Comparison of ENCODE assay signal across 25 cellular contexts in the genomic region with DNA sequence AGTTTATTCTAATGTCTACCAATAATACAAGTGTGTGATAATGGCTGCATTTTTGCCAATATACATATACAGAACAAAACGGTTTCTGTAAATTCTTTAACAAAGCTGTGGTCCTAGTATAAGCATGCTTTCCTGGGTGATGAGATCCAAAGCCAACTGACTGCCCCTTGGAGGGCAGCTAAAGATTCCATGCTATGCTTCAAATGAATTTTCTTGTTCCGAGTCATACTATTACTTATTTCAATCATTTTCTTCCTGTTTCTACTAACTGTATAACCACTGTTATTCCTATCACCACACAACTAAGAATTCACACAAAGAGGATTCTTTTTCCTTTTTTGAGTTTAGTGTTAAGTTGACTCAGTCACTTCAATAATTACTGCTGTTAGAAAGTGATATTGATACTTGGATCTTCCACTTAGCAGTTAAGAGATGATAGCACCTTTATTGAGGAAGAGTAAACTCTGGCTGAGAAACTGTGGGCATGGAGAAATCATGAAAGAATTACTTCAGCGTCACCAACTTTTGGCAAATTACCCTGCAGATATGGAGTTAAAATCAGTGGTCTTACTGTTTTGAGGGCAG.
DNase-seq lines count a peak whose midpoint lies in the region; TF ChIP-seq lines count a peak whose summit lies in the region.
"Had no signal": no experiment of that assay in that cellular context is flagged by ENCODE, and none has a peak within 500 bp of the region (broad histone marks: within the 10 kb centered on the region; RNA-seq: fewer than 3 reads in every experiment).

No MANE protein-coding gene starts in this region.

- no peak overlapping the region for H3K23ac ChIP-seq in mesendoderm (ENCODE audit: low read length)

- H3K18ac ChIP-seq in mesendoderm (ENCODE audit: low read length) = no peak overlapping the region

- no peak overlapping the region for H2BK15ac ChIP-seq in mesendoderm (replicated peaks; ENCODE audit: low read depth)

- H3K79me1 ChIP-seq in mesendoderm (ENCODE audit: low read length) = no peaks in the 10 kb centered on the region

- H3K56ac ChIP-seq in mesendoderm (ENCODE audit: low read length) = no peak overlapping the region

- H3K4me3 ChIP-seq in choroid plexus epithelial cell (ENCODE audit: low read depth, low read length) = no peak overlapping the region
- H3K4me3 ChIP-seq in mesendoderm (ENCODE audit: low read length) = no peak overlapping the region
- H3K4me3 ChIP-seq: esophagus muscularis mucosa, hepatocyte, skin epidermis had no signal

- in situ Hi-C loops in ACHN (cut with HindIII; ENCODE audit: low pct_ligation_motif_present, low pct_unique_long_range_greater_than_20kb, low sequenced_read_pairs) = no loop called here

- no peak overlapping the region for H3K4me2 ChIP-seq in mesendoderm (ENCODE audit: low read length)
- H3K4me2 ChIP-seq: hepatocyte had no signal

- H3K79me2 ChIP-seq in mesendoderm (ENCODE audit: control insufficient read depth, insufficient read depth, low read length) = no peaks in the 10 kb centered on the region
- H3K79me2 ChIP-seq: hepatocyte, parathyroid adenoma had no signal

- no peak overlapping the region for H4K5ac ChIP-seq in mesendoderm (ENCODE audit: low read length)

- no peak overlapping the region for H4K8ac ChIP-seq in mesendoderm (ENCODE audit: low read depth, low read length)

- no peak overlapping the region for H2AK5ac ChIP-seq in mesendoderm (ENCODE audit: low read length)

- no peaks in the 10 kb centered on the region for H3K27me3 ChIP-seq in mesendoderm (ENCODE audit: insufficient read depth, low read length, poor library complexity)
- H3K27me3 ChIP-seq: esophagus muscularis mucosa, hepatocyte had no signal

- no peaks in the 10 kb centered on the region for H3K4me1 ChIP-seq in mesendoderm (ENCODE audit: control insufficient read depth, low read depth, low read length)
- H3K4me1 ChIP-seq: parathyroid adenoma had no signal

- no CpG with 5 or more reads among the region's 3 CpGs for WGBS in mesendoderm (ENCODE audit: extremely low coverage, insufficient coverage, low lambda C conversion rate)

- H2BK120ac ChIP-seq in mesendoderm (ENCODE audit: low read depth, low read length) = no peak overlapping the region

- no peak overlapping the region for H2BK5ac ChIP-seq in mesendoderm (ENCODE audit: low read length)

- DNase-seq in ACHN (peak; percentile 79), HT1080 (ENCODE audit: low read depth) (peak; percentile 29), choroid plexus epithelial cell (ENCODE audit: low read depth) (peak; percentile 64), mesendoderm (peak; percentile 4), iPS-NIHi11 (ENCODE audit: low spot score) (no peak), GDM1 (lab: John Stamatoyannopoulos, UW) (no peak), NCI-H446 (lab: John Stamatoyannopoulos, UW) (no peak)
- no peak for DNase-seq in activated effector memory CD4-positive, alpha-beta T cell treated with anti-CD3 and anti-CD28 coated beads, Interleukin-2, amount 50 U/mL, for 16 hours
- DNase-seq: activated CD4-positive, alpha-beta T cell treated with anti-CD3 and anti-CD28 coated beads, Interleukin-2, amount 10 ng/mL, durations not matched to agents 24 days and 14 days; amygdala; CD4-positive, alpha-beta T cell; effector memory CD4-positive, alpha-beta T cell; islet precursor cell; KG1; mammary epithelial cell; naive thymus-derived CD4-positive, alpha-beta T cell; NCI-H1048; NCI-H2029 treated with DMSO at 0.1 percent for 48 hours; NCI-H748 treated with DMSO at 0.1 percent for 48 hours; Right ventricle myocardium superior; stimulated activated CD4-positive, alpha-beta T cell treated with anti-CD3 and anti-CD28 coated beads, Interleukin-4, amount 100 ng/mL, for 1 hour had no signal

- H3K9ac ChIP-seq in mesendoderm (ENCODE audit: low read length) = no peak overlapping the region
- H3K9ac ChIP-seq: parathyroid adenoma had no signal

- H3K27ac ChIP-seq in mesendoderm (ENCODE audit: low read depth, low read length) = no peak overlapping the region
- H3K27ac ChIP-seq: esophagus muscularis mucosa, hepatocyte, parathyroid adenoma, skin epidermis had no signal

- no peaks in the 10 kb centered on the region for H3K36me3 ChIP-seq in mesendoderm (ENCODE audit: control insufficient read depth, insufficient read depth, low read length)
- H3K36me3 ChIP-seq: esophagus muscularis mucosa had no signal

- no peak for TF ChIP-seq CTCF in choroid plexus epithelial cell (conservative IDR thresholded peaks at IDR 0.05; ENCODE audit: low read depth, low read length)

- H3K4ac ChIP-seq in mesendoderm (ENCODE audit: low read depth, low read length) = no peak overlapping the region

Comparison
In these comparisons a context has a peak if more than half of its experiments do, and no peak if none do; other contexts are left out.
1. DNase-seq: peak in ACHN (single experiment), HT1080 (single experiment), choroid plexus epithelial cell (single experiment) and mesendoderm (single experiment); none in iPS-NIHi11 (single experiment), activated effector memory CD4-positive, alpha-beta T cell treated with anti-CD3 and anti-CD28 coated beads, Interleukin-2, amount 50 U/mL, for 16 hours (single experiment), GDM1 (single experiment) and NCI-H446 (0 of 2).